8 cellular contexts compared by ENCODE assay signal in the genomic region with DNA sequence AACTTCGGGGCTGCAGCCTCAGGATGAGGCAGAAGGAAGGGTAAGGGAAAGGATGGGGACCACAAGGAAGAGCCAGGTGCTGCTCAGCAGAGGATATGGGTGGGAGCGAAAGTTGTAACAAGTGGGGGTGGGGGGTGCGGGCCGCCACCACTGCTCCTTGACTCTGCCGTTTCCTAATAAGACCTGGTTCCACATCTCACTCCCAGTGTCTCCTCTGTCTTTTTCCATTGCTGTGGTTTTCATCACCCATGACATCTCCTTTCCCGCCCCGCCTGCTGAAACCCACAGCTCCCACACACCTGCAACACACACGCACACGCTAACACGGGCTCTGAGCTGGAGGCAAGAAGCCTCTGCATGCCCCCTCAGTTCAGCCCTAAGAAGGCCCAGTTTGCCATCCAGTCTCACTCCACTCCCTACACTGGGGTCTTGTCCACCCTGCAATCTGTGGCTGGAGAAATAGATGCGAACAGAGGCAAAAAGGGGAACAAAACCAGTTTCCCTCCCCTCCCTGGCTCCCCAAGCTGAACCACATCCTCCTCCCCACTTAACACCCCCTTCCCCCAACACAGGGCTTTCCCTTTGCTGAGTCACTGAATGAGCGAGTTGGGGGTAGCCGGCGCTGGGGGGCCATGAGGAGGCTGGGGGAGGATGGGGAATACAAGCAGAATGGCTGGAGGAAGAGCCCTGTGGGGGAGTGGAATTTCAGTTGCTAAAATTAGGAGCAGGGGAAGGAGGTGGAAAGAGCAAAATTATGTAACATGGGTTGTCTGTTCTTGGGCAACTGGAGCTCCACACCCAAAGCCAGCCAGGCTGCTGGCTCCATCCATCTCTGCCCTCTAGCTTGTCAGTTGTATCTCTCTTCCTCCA. TPM values are rescaled to one million over a fixed set of nuclear protein-coding genes. Genes with fewer than 3 reads are reported as not detected.
DNase-seq lines count a peak whose midpoint lies in the region; ATAC-seq, FAIRE-seq and TF ChIP-seq lines count a peak whose summit lies in the region.

No MANE protein-coding gene starts in this region.

- H3K27ac ChIP-seq in K562 (ENCODE audit: extremely low read depth, low read depth, low read length) (peak overlapping the region; percentile 41), upper lobe of right lung (peak overlapping the region; percentile 73)

- peak; percentile 58 for TF ChIP-seq POLR2A in GM19099 (IDR thresholded peaks at IDR 0.05; ENCODE audit: extremely low read depth, insufficient read length, low read depth)
- TF ChIP-seq POLR2A in K562 (conservative IDR thresholded peaks at IDR 0.05) = no peak

- H3K27me3 ChIP-seq in K562 (ENCODE audit: control insufficient read depth in 2 of 2, insufficient read depth in 2 of 2, low read length in 2 of 2) (no peaks in the 10 kb centered on the region), upper lobe of right lung (no peaks in the 10 kb centered on the region)

- peaks cover 6% of the 10 kb centered on the region for H3K9me1 ChIP-seq in K562 (ENCODE audit: control insufficient read depth, insufficient read depth, low read length)

- ATAC-seq in K562 (peak; percentile 26), upper lobe of right lung (peak; percentile 85), HG03354 (IDR thresholded peaks at IDR 0.05; ENCODE audit: poor library complexity, severe bottlenecking, unreplicated experiment) (no peak), HG02885 (IDR thresholded peaks at IDR 0.05; ENCODE audit: poor library complexity, unreplicated experiment) (no peak)

- peak overlapping the region; percentile 17; the same call in 1 of the 2 replicates for H3K4me2 ChIP-seq in K562 (ENCODE audit: insufficient read depth, low read length)

- intact Hi-C loops in K562 (cut with micrococcal nuclease) (no loop called here), upper lobe of right lung (cut with DNase I) (no loop called here)

- H3K9me3 ChIP-seq in K562 (replicated peaks; ENCODE audit: control insufficient read depth, insufficient read depth, low read depth, low read length) (no peaks in the 10 kb centered on the region), upper lobe of right lung (no peaks in the 10 kb centered on the region)

- DNase-seq in T-helper 1 cell = peak; percentile 38 to 77 (median 54)
- peak; percentile 65 to 83 (median 72) for DNase-seq in K562 (ENCODE audit: extremely low read depth in 1 of 4, low spot score in 3 of 4)
- DNase-seq in midbrain (lab: John Stamatoyannopoulos, UW) = peak; percentile 47
- peak; percentile 74 for DNase-seq in upper lobe of right lung
- no peak for DNase-seq in NCI-H526 treated with DMSO at 0.1 percent for 48 hours (lab: John Stamatoyannopoulos, UW)

- peak; percentile 28 for TF ChIP-seq EP300 in K562 (IDR thresholded peaks at IDR 0.05; ENCODE audit: low read length)

- POLR2A ChIA-PET in K562 (lab: Yijun Ruan, JAX) = interaction anchor here (0.6 to 5.8 kb wide), 13 partner anchors 10 to 239 kb away, joined by 3 to 38 read pairs (median 4); a partner anchor contains a TSS

- in situ Hi-C loops in K562 (cut with MboI) = no loop called here

- H3K4me1 ChIP-seq in K562 (replicated peaks in 1 of 2; ENCODE audit: control insufficient read depth in 2 of 2, insufficient read depth in 2 of 2, low read length in 2 of 2) (peaks cover 47 to 62% of the 10 kb centered on the region in 2 experiments), upper lobe of right lung (peaks cover 51% of the 10 kb centered on the region)

- H3K36me3 ChIP-seq in K562 (ENCODE audit: control insufficient read depth, insufficient read depth, low read length) (peaks cover 55% of the 10 kb centered on the region), upper lobe of right lung (peaks cover 34% of the 10 kb centered on the region)

- H3K4me3 ChIP-seq in K562 (no peak overlapping the region), upper lobe of right lung (no peak overlapping the region)

- FAIRE-seq in K562 (lab: Jason Lieb, UNC) = peak; percentile 69

- BruUV-seq in K562 (replicated peaks; lab: Mats Ljungman, UMichigan) = no TSS peak

- no peaks in the 10 kb centered on the region for H3K79me2 ChIP-seq in K562 (ENCODE audit: control insufficient read depth, insufficient read depth, low read length)

- CTCF ChIA-PET in K562 (lab: Yijun Ruan, JAX; ENCODE audit: low intra/inter-chr PET ratio) = interaction anchor here (0.5 kb wide), 1 partner anchor 22 kb away, joined by 3 read pairs; no protein-coding TSS in a partner anchor

- peak overlapping the region; percentile 6 to 77; a peak in 2 of 4 replicates for H3K9ac ChIP-seq in K562 (ENCODE audit: insufficient read depth in 1 of 2, low read depth in 2 of 2, low read length in 2 of 2)

- 39% methylated on average over 14 of the region's 14 CpGs for WGBS in K562 (ENCODE audit: insufficient coverage, low coverage, missing lambda C conversion rate)

- TF ChIP-seq RAD21 in K562 (CRISPR knock-in tag; conservative IDR thresholded peaks at IDR 0.05 in 1 of 2, IDR thresholded peaks at IDR 0.05 in 1 of 2) = no peak

- H2AFZ ChIP-seq in K562 (ENCODE audit: low read depth, low read length) = no peak overlapping the region

- TF ChIP-seq CTCF in K562 (IDR thresholded peaks at IDR 0.05 in 2 of 3, conservative IDR thresholded peaks at IDR 0.05 in 1 of 3; ENCODE audit: insufficient read depth in 2 of 3, low read depth in 1 of 3, low read length in 3 of 3) (no peak), upper lobe of right lung (IDR thresholded peaks at IDR 0.05) (no peak)

- no peaks in the 10 kb centered on the region for H4K20me1 ChIP-seq in K562 (replicated peaks; ENCODE audit: control insufficient read depth, insufficient read depth, low read length)

RNA-seq across cellular contexts. Expression of a gene that starts 11.5 kb away (rescaled TPM):
- 6.9 and 18.5 TPM in 2 replicates for total RNA-seq in K562 (2011; cell fraction: chromatin; rRNA removed; ENCODE audit: low replicate concordance)
- 18.0 and 22.0 TPM in 2 replicates for total RNA-seq in K562 (2011; cell fraction: nucleolus; rRNA removed)
- total RNA-seq in K562 (2011; cell fraction: nucleoplasm; rRNA removed) = 8.6 and 12.2 TPM in 2 replicates
- total RNA-seq in K562 (2014; rRNA removed) (32.9 and 33.1 TPM in 2 replicates), K562 (2014; rRNA removed; fragmentation: Illumina TruSeq; extraction: Trizol) (5.8 and 7.6 TPM in 2 replicates), K562 (2015; rRNA removed; fragmentation: Illumina TruSeq; extraction: Trizol) (17.0 and 18.1 TPM in 2 replicates), K562 (2021) (24.7 and 28.7 TPM in 2 replicates), upper lobe of right lung (22.6 TPM)
- polyA plus RNA-seq in K562 (2011; rRNA removed) (5.7 and 9.0 TPM in 2 replicates), K562 (2014; fragmentation: Illumina TruSeq; extraction: Trizol) (4.3 and 14.0 TPM in 2 replicates), K562 (2014; fragmentation: Nextera tagmentation; extraction: Ambion mirVana) (under 1 TPM; 0.49 to 0.59 TPM), K562 (2014; rRNA removed) (26.6 and 32.6 TPM in 2 replicates)
- polyA plus RNA-seq in K562 (2011; cell fraction: cytosol; rRNA removed) = 14.1 and 38.6 TPM in 2 replicates
- polyA plus RNA-seq in K562 (2011; cell fraction: nucleus; rRNA removed) = 22.5 and 31.4 TPM in 2 replicates
- 16.3 and 46.1 TPM in 2 replicates for polyA plus RNA-seq in K562 (2012)
- 2.6 and 2.7 TPM in 2 replicates for polyA minus RNA-seq in K562 (2011; rRNA and poly(A)+ RNA removed)
- 9.0 and 12.8 TPM in 2 replicates for polyA minus RNA-seq in K562 (2011; cell fraction: cytosol; rRNA and poly(A)+ RNA removed)
- polyA minus RNA-seq in K562 (2011; cell fraction: nucleus; rRNA and poly(A)+ RNA removed) = 6.3 and 8.0 TPM in 2 replicates

RNA-seq across cellular contexts. Expression of a gene that starts 12.5 kb away (rescaled TPM):
- 1.9 and 2.5 TPM in 2 replicates for total RNA-seq in K562 (2011; cell fraction: chromatin; rRNA removed; ENCODE audit: low replicate concordance)
- 1.6 and 1.7 TPM in 2 replicates for total RNA-seq in K562 (2011; cell fraction: nucleolus; rRNA removed)
- 1.5 and 3.5 TPM in 2 replicates for total RNA-seq in K562 (2011; cell fraction: nucleoplasm; rRNA removed)
- total RNA-seq in K562 (2014; rRNA removed) = 0.12 and 0.14 TPM in 2 replicates
- total RNA-seq in K562 (2014; rRNA removed; fragmentation: Illumina TruSeq; extraction: Trizol) = 0.29 and 0.32 TPM in 2 replicates
- total RNA-seq in K562 (2015; rRNA removed; fragmentation: Illumina TruSeq; extraction: Trizol) = 0.33 and 0.57 TPM in 2 replicates
- 0.47 and 0.49 TPM in 2 replicates for total RNA-seq in K562 (2021)
- 1.0 and 1.5 TPM in 2 replicates for polyA plus RNA-seq in K562 (2011; rRNA removed)
- polyA plus RNA-seq in K562 (2011; cell fraction: cytosol; rRNA removed) = 0.81 and 1.3 TPM in 2 replicates
- polyA plus RNA-seq in K562 (2011; cell fraction: nucleus; rRNA removed) = 1.6 and 1.9 TPM in 2 replicates
- 0.68 and 0.72 TPM in 2 replicates for polyA plus RNA-seq in K562 (2012)
- 0.55 and 1.1 TPM in 2 replicates for polyA plus RNA-seq in K562 (2014; fragmentation: Illumina TruSeq; extraction: Trizol)
- polyA plus RNA-seq in K562 (2014; fragmentation: Nextera tagmentation; extraction: Ambion mirVana) = under 1 TPM; 0.15 to 0.17 TPM
- polyA plus RNA-seq in K562 (2014; rRNA removed) = 0.38 and 0.78 TPM in 2 replicates
- polyA minus RNA-seq in K562 (2011; rRNA and poly(A)+ RNA removed) = 0.28 and 0.60 TPM in 2 replicates
- polyA minus RNA-seq in K562 (2011; cell fraction: cytosol; rRNA and poly(A)+ RNA removed) = not detected in 2 replicates
- 0.44 TPM in 1 of 2 replicates, not detected in the other for polyA minus RNA-seq in K562 (2011; cell fraction: nucleus; rRNA and poly(A)+ RNA removed)
- 0.75 TPM for total RNA-seq in upper lobe of right lung

RNA-seq across cellular contexts. Expression of a gene that starts 13.2 kb away (rescaled TPM):
- total RNA-seq in K562 (2011; cell fraction: chromatin; rRNA removed; ENCODE audit: low replicate concordance) = not detected in 2 replicates
- total RNA-seq in K562 (2011; cell fraction: nucleolus; rRNA removed) = not detected in 2 replicates
- total RNA-seq in K562 (2011; cell fraction: nucleoplasm; rRNA removed) = not detected in 2 replicates
- total RNA-seq in K562 (2014; rRNA removed) (not detected in 2 replicates), K562 (2014; rRNA removed; fragmentation: Illumina TruSeq; extraction: Trizol) (not detected in 2 replicates), K562 (2015; rRNA removed; fragmentation: Illumina TruSeq; extraction: Trizol) (not detected in 2 replicates), K562 (2021) (0.80 and 0.87 TPM in 2 replicates), upper lobe of right lung (0.46 TPM)
- polyA plus RNA-seq in K562 (2011; rRNA removed) (not detected in 2 replicates), K562 (2014; fragmentation: Illumina TruSeq; extraction: Trizol) (not detected in 2 replicates), K562 (2014; fragmentation: Nextera tagmentation; extraction: Ambion mirVana) (not detected), K562 (2014; rRNA removed) (not detected in 2 replicates)
- polyA plus RNA-seq in K562 (2011; cell fraction: cytosol; rRNA removed) = not detected in 2 replicates
- 0.07 and 0.11 TPM in 2 replicates for polyA plus RNA-seq in K562 (2011; cell fraction: nucleus; rRNA removed)
- 0.17 TPM in 1 of 2 replicates, not detected in the other for polyA plus RNA-seq in K562 (2012)
- not detected in 2 replicates for polyA minus RNA-seq in K562 (2011; rRNA and poly(A)+ RNA removed)
- not detected in 2 replicates for polyA minus RNA-seq in K562 (2011; cell fraction: cytosol; rRNA and poly(A)+ RNA removed)
- polyA minus RNA-seq in K562 (2011; cell fraction: nucleus; rRNA and poly(A)+ RNA removed) = not detected in 2 replicates

RNA-seq across cellular contexts. Expression of a gene that starts 16.5 kb away (rescaled TPM):
- not detected in 2 replicates for total RNA-seq in K562 (2011; cell fraction: chromatin; rRNA removed; ENCODE audit: low replicate concordance)
- total RNA-seq in K562 (2011; cell fraction: nucleolus; rRNA removed) = not detected in 2 replicates
- total RNA-seq in K562 (2011; cell fraction: nucleoplasm; rRNA removed) = not detected in 2 replicates
- total RNA-seq in K562 (2014; rRNA removed) (not detected in 2 replicates), K562 (2014; rRNA removed; fragmentation: Illumina TruSeq; extraction: Trizol) (not detected in 2 replicates), K562 (2015; rRNA removed; fragmentation: Illumina TruSeq; extraction: Trizol) (not detected in 2 replicates), K562 (2021) (0.36 and 0.40 TPM in 2 replicates), upper lobe of right lung (2.4 TPM)
- polyA plus RNA-seq in K562 (2011; rRNA removed) (not detected in 2 replicates), K562 (2014; fragmentation: Illumina TruSeq; extraction: Trizol) (not detected in 2 replicates), K562 (2014; fragmentation: Nextera tagmentation; extraction: Ambion mirVana) (not detected), K562 (2014; rRNA removed) (0.08 TPM in 1 of 2 replicates, not detected in the other)
- 0.07 TPM in 1 of 2 replicates, not detected in the other for polyA plus RNA-seq in K562 (2011; cell fraction: cytosol; rRNA removed)
- 0.26 TPM in 1 of 2 replicates, not detected in the other for polyA plus RNA-seq in K562 (2011; cell fraction: nucleus; rRNA removed)
- polyA plus RNA-seq in K562 (2012) = 0.04 and 0.32 TPM in 2 replicates
- not detected in 2 replicates for polyA minus RNA-seq in K562 (2011; rRNA and poly(A)+ RNA removed)
- polyA minus RNA-seq in K562 (2011; cell fraction: cytosol; rRNA and poly(A)+ RNA removed) = not detected in 2 replicates
- polyA minus RNA-seq in K562 (2011; cell fraction: nucleus; rRNA and poly(A)+ RNA removed) = not detected in 2 replicates

RNA-seq across cellular contexts. Expression of a gene that starts 17.1 kb away (rescaled TPM):
- total RNA-seq in K562 (2011; cell fraction: chromatin; rRNA removed; ENCODE audit: low replicate concordance) = 951 and 1,610 TPM in 2 replicates
- 907 and 916 TPM in 2 replicates for total RNA-seq in K562 (2011; cell fraction: nucleolus; rRNA removed)
- total RNA-seq in K562 (2011; cell fraction: nucleoplasm; rRNA removed) = 1,013 and 1,191 TPM in 2 replicates
- total RNA-seq in K562 (2014; rRNA removed) (769 and 923 TPM in 2 replicates), K562 (2014; rRNA removed; fragmentation: Illumina TruSeq; extraction: Trizol) (541 and 592 TPM in 2 replicates), K562 (2015; rRNA removed; fragmentation: Illumina TruSeq; extraction: Trizol) (468 and 485 TPM in 2 replicates), K562 (2021) (539 and 597 TPM in 2 replicates), upper lobe of right lung (241 TPM)
- polyA plus RNA-seq in K562 (2011; rRNA removed) (665 and 668 TPM in 2 replicates), K562 (2014; fragmentation: Illumina TruSeq; extraction: Trizol) (542 and 628 TPM in 2 replicates), K562 (2014; fragmentation: Nextera tagmentation; extraction: Ambion mirVana) (100 to 1,000 TPM; 479 to 565 TPM), K562 (2014; rRNA removed) (869 and 906 TPM in 2 replicates)
- 781 and 900 TPM in 2 replicates for polyA plus RNA-seq in K562 (2011; cell fraction: cytosol; rRNA removed)
- 1,075 and 1,764 TPM in 2 replicates for polyA plus RNA-seq in K562 (2011; cell fraction: nucleus; rRNA removed)
- polyA plus RNA-seq in K562 (2012) = 515 and 679 TPM in 2 replicates
- 782 and 1,359 TPM in 2 replicates for polyA minus RNA-seq in K562 (2011; rRNA and poly(A)+ RNA removed)
- polyA minus RNA-seq in K562 (2011; cell fraction: cytosol; rRNA and poly(A)+ RNA removed) = 345 and 506 TPM in 2 replicates
- polyA minus RNA-seq in K562 (2011; cell fraction: nucleus; rRNA and poly(A)+ RNA removed) = 336 and 420 TPM in 2 replicates

Comparison
In these comparisons a context has a peak if more than half of its experiments do, and no peak if none do; other contexts are left out.
1. ATAC-seq: peak in K562 (single experiment) and upper lobe of right lung (single experiment); none in HG03354 (single experiment) and HG02885 (single experiment).